In the genomic region with DNA sequence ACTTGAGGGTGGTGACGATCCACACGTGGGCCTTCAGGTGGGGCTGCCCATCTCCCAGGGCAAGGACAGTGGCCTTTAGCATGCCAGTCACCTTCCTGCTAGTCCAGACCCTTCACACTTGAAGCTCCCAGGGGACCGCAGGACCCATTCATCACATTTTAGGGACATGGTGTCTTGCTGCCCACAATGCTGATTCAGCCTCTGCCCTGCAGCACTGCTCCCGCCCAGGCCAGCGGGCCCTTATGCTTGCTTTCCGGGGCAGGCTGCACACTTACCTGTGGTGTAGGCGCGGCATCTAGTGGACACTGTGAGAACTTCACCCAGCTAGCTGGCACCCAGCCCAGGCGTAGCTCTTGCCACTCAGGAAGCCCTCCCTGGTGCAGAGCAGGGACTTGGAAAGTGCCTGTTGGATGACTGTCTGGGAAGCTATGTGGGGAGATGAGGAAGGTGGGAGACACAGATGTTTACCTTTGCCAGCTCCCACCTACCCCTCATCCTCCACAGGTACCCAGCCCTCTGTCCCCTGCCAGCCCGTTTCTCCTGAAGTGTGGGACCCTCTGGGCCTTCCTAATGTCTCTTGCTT, we compare ENCODE assay signal across 8 cellular contexts. TPM values are rescaled to one million over a fixed set of nuclear protein-coding genes. Genes with fewer than 3 reads are reported as not detected.
A peak's percentile ranks its signal among the peaks of the same experiment; 100 is the strongest.
DNase-seq lines count a peak whose midpoint lies in the region; ATAC-seq, FAIRE-seq and TF ChIP-seq lines count a peak whose summit lies in the region.

No MANE protein-coding gene starts in this region.

- H3K4me3 Mint-ChIP-seq in activated naive CD8-positive, alpha-beta T cell treated with anti-CD3 and anti-CD28 coated beads for 36 hours, result no peak overlapping the region
- no peak overlapping the region for H3K4me3 Mint-ChIP-seq in progenitor cell of endocrine pancreas (ENCODE audit: low read depth)

- H4K20me1 ChIP-seq in DND-41 (ENCODE audit: insufficient read depth, low read length) (no peaks in the 10 kb centered on the region), SU-DHL-6 (ENCODE audit: low read depth, low read length) (no peaks in the 10 kb centered on the region)

- H3K79me2 ChIP-seq in DND-41 (ENCODE audit: insufficient read depth, low read length) (no peaks in the 10 kb centered on the region), SU-DHL-6 (ENCODE audit: insufficient read depth, low read length) (no peaks in the 10 kb centered on the region)

- no peaks in the 10 kb centered on the region for H3K27me3 Mint-ChIP-seq in activated naive CD8-positive, alpha-beta T cell treated with anti-CD3 and anti-CD28 coated beads for 36 hours
- peaks cover 12% of the 10 kb centered on the region for H3K27me3 Mint-ChIP-seq in progenitor cell of endocrine pancreas

- H3K27ac Mint-ChIP-seq in activated naive CD8-positive, alpha-beta T cell treated with anti-CD3 and anti-CD28 coated beads for 36 hours, result no peak overlapping the region
- no peak overlapping the region for H3K27ac Mint-ChIP-seq in progenitor cell of endocrine pancreas

- H3F3A ChIP-seq in SU-DHL-6 (ENCODE audit: insufficient read depth), result no peaks in the 10 kb centered on the region

- H2AFZ ChIP-seq in DND-41 (ENCODE audit: low read depth, low read length), result peak overlapping the region; percentile 37
- H2AFZ ChIP-seq in SU-DHL-6 (ENCODE audit: low read depth, low read length, severe bottlenecking), result no peak overlapping the region

- H3K4me3 ChIP-seq in DND-41 (ENCODE audit: low read depth in 1 of 2, low read length in 2 of 2) (no peak overlapping the region), H7 (ENCODE audit: insufficient read depth, low read depth, low read length) (no peak overlapping the region), SU-DHL-6 (ENCODE audit: insufficient read depth, low read length, poor library complexity, severe bottlenecking) (no peak overlapping the region), cardiac muscle cell (no peak overlapping the region)

- H3K4me1 ChIP-seq in DND-41 (ENCODE audit: insufficient read depth, low read length), result peaks cover 13% of the 10 kb centered on the region
- no peaks in the 10 kb centered on the region for H3K4me1 ChIP-seq in cardiac muscle cell (ENCODE audit: low read depth)

- H3K9me2 ChIP-seq in SU-DHL-6 (replicated peaks; ENCODE audit: insufficient read depth, low read length), result no peaks in the 10 kb centered on the region

- DNase-seq in DND-41 (peak; percentile 90), H7 (peak; percentile 91), NCI-H1092 treated with DMSO at 0.1 percent for 48 hours (lab: John Stamatoyannopoulos, UW) (peak; percentile 77), cardiac muscle cell (ENCODE audit: low read depth in 1 of 2, low spot score in 1 of 2) (peak; percentile 92 to 94), progenitor cell of endocrine pancreas (ENCODE audit: low spot score, unreplicated experiment) (peak; percentile 75), urothelium cell line (ENCODE audit: low spot score) (peak; percentile 90)
- DNase-seq in activated naive CD8-positive, alpha-beta T cell treated with anti-CD3 and anti-CD28 coated beads for 36 hours, result peak; percentile 75

- TF ChIP-seq CTCF in DND-41 (IDR thresholded peaks at IDR 0.05; ENCODE audit: borderline replicate concordance, extremely low read depth, low read length, poor library complexity, severe bottlenecking) (peak; percentile 98), SU-DHL-6 (IDR thresholded peaks at IDR 0.05; ENCODE audit: insufficient read depth, low read length, poor library complexity, severe bottlenecking) (peak; percentile 66), cardiac muscle cell (IDR thresholded peaks at IDR 0.05; ENCODE audit: low read depth, low read length) (peak; percentile 93), progenitor cell of endocrine pancreas (IDR thresholded peaks at IDR 0.05; ENCODE audit: unreplicated experiment) (peak; percentile 93)

- H3K9me3 ChIP-seq in DND-41 (ENCODE audit: insufficient read depth, low read length, severe bottlenecking), result no peaks in the 10 kb centered on the region
- H3K9me3 ChIP-seq in SU-DHL-6 (ENCODE audit: insufficient read depth, low read length), result no peaks in the 10 kb centered on the region
- no peaks in the 10 kb centered on the region for H3K9me3 ChIP-seq in cardiac muscle cell (ENCODE audit: low read depth)

- peak; percentile 94 for FAIRE-seq in urothelium cell line (lab: Jason Lieb, UNC)

- H3K4me1 Mint-ChIP-seq in activated naive CD8-positive, alpha-beta T cell treated with anti-CD3 and anti-CD28 coated beads for 36 hours, result no peaks in the 10 kb centered on the region
- H3K4me1 Mint-ChIP-seq in progenitor cell of endocrine pancreas (ENCODE audit: low read depth), result no peaks in the 10 kb centered on the region

- H3K9ac ChIP-seq in DND-41 (ENCODE audit: low read depth, low read length), result peak overlapping the region; percentile 0; the same call in 1 of the 2 replicates
- H3K9ac ChIP-seq in SU-DHL-6 (ENCODE audit: low read length), result no peak overlapping the region

- H3K9me3 Mint-ChIP-seq in activated naive CD8-positive, alpha-beta T cell treated with anti-CD3 and anti-CD28 coated beads for 36 hours, result no peaks in the 10 kb centered on the region
- no peaks in the 10 kb centered on the region for H3K9me3 Mint-ChIP-seq in progenitor cell of endocrine pancreas (ENCODE audit: low read depth)

- peak; percentile 94 for ATAC-seq in DND-41 (ENCODE audit: insufficient read depth, low read depth)

- H3K27ac ChIP-seq in DND-41 (ENCODE audit: low read length) (peak overlapping the region; percentile 25; the same call in 1 of the 2 replicates), SU-DHL-6 (ENCODE audit: low read depth, low read length) (no peak overlapping the region), cardiac muscle cell (no peak overlapping the region)

- H3K36me3 Mint-ChIP-seq in activated naive CD8-positive, alpha-beta T cell treated with anti-CD3 and anti-CD28 coated beads for 36 hours, result no peaks in the 10 kb centered on the region
- H3K36me3 Mint-ChIP-seq in progenitor cell of endocrine pancreas (ENCODE audit: insufficient read depth), result no peaks in the 10 kb centered on the region

- H3K4me2 ChIP-seq in DND-41 (ENCODE audit: insufficient read depth, low read length) (no peak overlapping the region), SU-DHL-6 (ENCODE audit: low read depth, low read length, poor library complexity, severe bottlenecking) (no peak overlapping the region)

- no peaks in the 10 kb centered on the region; the same call in 1 of the 2 replicates for H3K36me3 ChIP-seq in DND-41 (ENCODE audit: insufficient read depth, low read length)
- H3K36me3 ChIP-seq in H7 (replicated peaks; ENCODE audit: control insufficient read depth, insufficient read depth, low read length), result peaks cover 3% of the 10 kb centered on the region
- H3K36me3 ChIP-seq in SU-DHL-6 (ENCODE audit: low read length), result no peaks in the 10 kb centered on the region
- no peaks in the 10 kb centered on the region for H3K36me3 ChIP-seq in cardiac muscle cell

- no peaks in the 10 kb centered on the region for H3K27me3 ChIP-seq in DND-41 (ENCODE audit: insufficient read depth, low read length, poor library complexity)
- no peaks in the 10 kb centered on the region for H3K27me3 ChIP-seq in H7 (ENCODE audit: control insufficient read depth, insufficient read depth, low read length)
- no peaks in the 10 kb centered on the region for H3K27me3 ChIP-seq in SU-DHL-6 (ENCODE audit: low read length)
- no peaks in the 10 kb centered on the region for H3K27me3 ChIP-seq in cardiac muscle cell

RNA-seq across cellular contexts. Expression of a gene that starts 26.3 kb away (rescaled TPM):
- total RNA-seq in H7 (2014; rRNA removed; shearing (Covaris generic)), result 14.7 and 25.6 TPM in 2 replicates
- total RNA-seq in activated naive CD8-positive, alpha-beta T cell treated with anti-CD3 and anti-CD28 coated beads for 36 hours, result 10 to 100 TPM; 39.1 to 43.1 TPM
- 19.9 and 26.5 TPM in 2 replicates for total RNA-seq in cardiac muscle cell
- polyA plus RNA-seq in cardiac muscle cell, result 16.2 and 29.6 TPM in 2 replicates
- 56.0 and 58.8 TPM in 2 replicates for total RNA-seq in progenitor cell of endocrine pancreas
